Comparison of ENCODE assay signal across 8 cellular contexts in genomic region chr12:52032431-52032796, GRCh38. TPM values are rescaled to one million over a fixed set of nuclear protein-coding genes. Genes with fewer than 3 reads are reported as not detected.
DNase-seq lines count a peak whose midpoint lies in the region; ATAC-seq, FAIRE-seq and TF ChIP-seq lines count a peak whose summit lies in the region.

No MANE protein-coding gene starts in this region.

- H3K4me1 ChIP-seq in iPS-15b (ENCODE audit: control insufficient read depth, insufficient read depth, low read length): peaks cover 17% of the 10 kb centered on the region
- H3K4me1 ChIP-seq in sigmoid colon: peaks cover 0 to 43% (median 35%) of the 10 kb centered on the region in 4 donors

- no peak for TF ChIP-seq POLR2A in sigmoid colon (IDR thresholded peaks at IDR 0.05)

- TF ChIP-seq CTCF in sigmoid colon (IDR thresholded peaks at IDR 0.05): no peak

- H3K27ac ChIP-seq in angular gyrus (ENCODE audit: low read depth, low read length): peak overlapping the region; percentile 89
- H3K27ac ChIP-seq in sigmoid colon: peak overlapping the region; percentile 90 to 96 (median 92)

- intact Hi-C loops in sigmoid colon (cut with DNase I): loop anchor here (2.0 kb wide), 2 partner anchors 18 to 36 kb away; partner anchors contain the start of genes ATG101 and NR4A1

- H3K36me3 ChIP-seq in iPS-15b (ENCODE audit: control insufficient read depth, insufficient read depth, low read length) (no peaks in the 10 kb centered on the region), sigmoid colon (no peaks in the 10 kb centered on the region)

- no peak for ATAC-seq in HG03139 (IDR thresholded peaks at IDR 0.05; ENCODE audit: unreplicated experiment)

- H3K9ac ChIP-seq in iPS-15b (ENCODE audit: low read depth, low read length): peak overlapping the region; percentile 47

- FAIRE-seq in frontal cortex (lab: Jason Lieb, UNC): no peak

- peak overlapping the region; percentile 48 for H3K4me3 ChIP-seq in iPS-15b (ENCODE audit: low read depth, low read length)
- peak overlapping the region in 3 of 4 donors; percentile 41 to 46 (median 41) for H3K4me3 ChIP-seq in sigmoid colon

- H3K27me3 ChIP-seq in iPS-15b (ENCODE audit: control insufficient read depth, insufficient read depth, low read length) (peaks cover 48% of the 10 kb centered on the region), sigmoid colon (no peaks in the 10 kb centered on the region)

- 4 to 11% methylated on average over 5 of the region's 5 CpGs for WGBS in sigmoid colon, 2 donors

- H3K9me3 ChIP-seq in iPS-15b (ENCODE audit: control insufficient read depth, insufficient read depth, low read length) (no peaks in the 10 kb centered on the region), sigmoid colon (no peaks in the 10 kb centered on the region)

- TF ChIP-seq EP300 in sigmoid colon (IDR thresholded peaks at IDR 0.05): peak in 3 of 4 donors; percentile 34 to 93 (median 48)

- peak; percentile 64 for DNase-seq in AG08396 (ENCODE audit: low spot score)
- DNase-seq in HT-29 (ENCODE audit: low spot score): peak; percentile 31
- peak; percentile 98 for DNase-seq in sigmoid colon
- DNase-seq in frontal cortex (ENCODE audit: low spot score in 2 of 2): no peak
- DNase-seq in NCI-H1930 (lab: John Stamatoyannopoulos, UW): no peak

RNA-seq across cellular contexts. Expression of gene NR4A1, which starts 18.8 kb away (rescaled TPM):
- 49.6 and 61.2 TPM in 2 replicates for total RNA-seq in HT-29 (2014; rRNA removed; shearing (Covaris generic))
- 100 to 1,000 TPM in 3 of 4 donors, 10 to 100 TPM in 1; 41.7 to 276 (median 167) TPM for total RNA-seq in sigmoid colon
- 10 to 100 TPM; 31.2 to 65.9 (median 45.0) TPM for polyA plus RNA-seq in sigmoid colon
- total RNA-seq in frontal cortex: 5.3 TPM

RNA-seq across cellular contexts. Expression of gene TAMALIN, which starts 25.7 kb away (rescaled TPM):
- 0.05 TPM in 1 of 2 replicates, not detected in the other for total RNA-seq in HT-29 (2014; rRNA removed; shearing (Covaris generic))
- total RNA-seq in sigmoid colon (10 to 100 TPM in 2 of 4 donors, 1 to 10 TPM in 2; 9.2 to 11.1 (median 10.1) TPM), frontal cortex (2.4 TPM)
- polyA plus RNA-seq in sigmoid colon: 10 to 100 TPM in 1 of 3 donors, 1 to 10 TPM in 2; 4.2 to 17.0 (median 4.9) TPM

RNA-seq across cellular contexts. Expression of gene ATG101, which starts 37.4 kb away (rescaled TPM):
- 105 and 114 TPM in 2 replicates for total RNA-seq in HT-29 (2014; rRNA removed; shearing (Covaris generic))
- total RNA-seq in sigmoid colon (10 to 100 TPM; 30.2 to 48.7 (median 38.2) TPM), frontal cortex (26.5 TPM)
- 10 to 100 TPM; 58.9 to 64.5 (median 61.7) TPM for polyA plus RNA-seq in sigmoid colon

RNA-seq across cellular contexts. Expression of gene SMIM41, which starts 47.1 kb away (rescaled TPM):
- not detected in 2 replicates for total RNA-seq in HT-29 (2014; rRNA removed; shearing (Covaris generic))
- total RNA-seq in sigmoid colon (1 to 10 TPM in 2 of 4 donors, under 1 TPM in 1, not detected in 1; 0.41 to 5.7 (median 1.2) TPM), frontal cortex (not detected)
- under 1 TPM in 1 of 3 donors, not detected in 2; 0.61 TPM for polyA plus RNA-seq in sigmoid colon

Comparison
In these comparisons a context has a peak if more than half of its experiments do, and no peak if none do; other contexts are left out.
1. DNase-seq: peak in AG08396 (single experiment), HT-29 (single experiment) and sigmoid colon (single experiment); none in frontal cortex (0 of 2) and NCI-H1930 (0 of 2).